ENCODE assay signal across 30 cellular contexts in genomic region chr10:131239926-131240325, GRCh38.
DNase-seq lines count a peak whose midpoint lies in the region; ATAC-seq and TF ChIP-seq lines count a peak whose summit lies in the region.
"Had no signal": no experiment of that assay in that cellular context is flagged by ENCODE, and none has a peak within 500 bp of the region (broad histone marks: within the 10 kb centered on the region; RNA-seq: fewer than 3 reads in every experiment).

No MANE protein-coding gene starts in this region.

- H3K4me3 ChIP-seq in BLaER1 (peak overlapping the region; percentile 56; the same call in 1 of the 2 replicates), RWPE2 (ENCODE audit: severe bottlenecking) (no peak overlapping the region), osteoblast (ENCODE audit: insufficient read depth, low read length) (no peak overlapping the region), mucosa of descending colon (no peak overlapping the region)
- peak overlapping the region in 1 of 10 experiments; percentile 17; a peak in 2 of 20 replicates for H3K4me3 ChIP-seq in BLaER1 treated with 17β-estradiol and CSF1 and Interleukin-3, amounts not matched to agents 10 nM and 100 nM
- H3K4me3 ChIP-seq: A549 had no signal

- peak; percentile 19 for DNase-seq in RWPE2 (ENCODE audit: low spot score)
- DNase-seq in osteoblast (ENCODE audit: insufficient read length, low spot score, missing footprints), result peak; percentile 53
- DNase-seq in NCI-H146 treated with DMSO at 0.1 percent for 48 hours (lab: John Stamatoyannopoulos, UW; ENCODE audit: unreplicated experiment), result no peak
- DNase-seq in NCI-H1417 (lab: John Stamatoyannopoulos, UW), result no peak
- no peak for DNase-seq in germinal center (ENCODE audit: low spot score)
- DNase-seq in mucosa of descending colon, result no peak
- DNase-seq: 8988T; ACHN; AML-193; BE2C; C1 segment of cervical spinal cord; Caco-2; Calu3; CD4-positive, alpha-beta memory T cell; CD4-positive, alpha-beta T cell; CD4-positive, CD25-positive, alpha-beta regulatory T cell; CD8-positive, alpha-beta T cell; COR-L47; DMS 273 treated with DMSO at 0.1 percent for 48 hours; DMS153; DMS53; DMS79; DMS79 treated with DMSO at 0.1 percent for 48 hours; DND-41; EL had no signal

- H4K20me1 ChIP-seq in BLaER1 (no peaks in the 10 kb centered on the region), osteoblast (ENCODE audit: insufficient read depth, low read length) (no peaks in the 10 kb centered on the region)
- H4K20me1 ChIP-seq in BLaER1 treated with 17β-estradiol and CSF1 and Interleukin-3, amounts not matched to agents 10 nM and 100 nM, result no peaks in the 10 kb centered on the region; a peak in 1 of 22 replicates

- H3K79me2 ChIP-seq in osteoblast (ENCODE audit: insufficient read depth, low read length), result no peaks in the 10 kb centered on the region

- no peak overlapping the region for H2AFZ ChIP-seq in osteoblast (ENCODE audit: low read length)

- H3K27me3 ChIP-seq in BLaER1, result no peaks in the 10 kb centered on the region
- H3K27me3 ChIP-seq in BLaER1 treated with 17β-estradiol and CSF1 and Interleukin-3, amounts not matched to agents 10 nM and 100 nM, result peaks cover 0 to 18% (median 0%) of the 10 kb centered on the region in 11 experiments; a peak in 3 of 22 replicates
- no peaks in the 10 kb centered on the region for H3K27me3 ChIP-seq in RWPE2 (ENCODE audit: insufficient read depth, poor library complexity, severe bottlenecking)
- H3K27me3 ChIP-seq in osteoblast (ENCODE audit: insufficient read depth, low read length), result no peaks in the 10 kb centered on the region
- H3K27me3 ChIP-seq: BE2C had no signal

- ATAC-seq in RWPE2 (ENCODE audit: low read depth) (no peak), mucosa of descending colon (no peak)
- ATAC-seq: A549; CD8-positive, alpha-beta T cell had no signal

- intact Hi-C loops in mucosa of descending colon (cut with DNase I, micrococcal nuclease), result no loop called here

- H3K4me2 ChIP-seq in BLaER1 (peak overlapping the region; percentile 97), osteoblast (ENCODE audit: insufficient read depth, low read length) (no peak overlapping the region)
- peak overlapping the region; percentile 34 to 99 (median 86); a peak in 21 of 22 replicates for H3K4me2 ChIP-seq in BLaER1 treated with 17β-estradiol and CSF1 and Interleukin-3, amounts not matched to agents 10 nM and 100 nM
- H3K4me2 ChIP-seq: A549 had no signal

- H3K9ac ChIP-seq in BLaER1, result peak overlapping the region; percentile 39
- peak overlapping the region in 4 of 11 experiments; percentile 25 to 58 (median 54); a peak in 6 of 22 replicates for H3K9ac ChIP-seq in BLaER1 treated with 17β-estradiol and CSF1 and Interleukin-3, amounts not matched to agents 10 nM and 100 nM

- TF ChIP-seq CTCF in RWPE2 (IDR thresholded peaks at IDR 0.05; ENCODE audit: poor library complexity, severe bottlenecking) (no peak), osteoblast (IDR thresholded peaks at IDR 0.05; ENCODE audit: extremely low read depth, low read depth, low read length) (no peak), mucosa of descending colon (IDR thresholded peaks at IDR 0.05) (no peak)

- peaks cover 99% of the 10 kb centered on the region for H3K4me1 ChIP-seq in BLaER1
- H3K4me1 ChIP-seq in BLaER1 treated with 17β-estradiol and CSF1 and Interleukin-3, amounts not matched to agents 10 nM and 100 nM, result peaks cover 40 to 100% (median 78%) of the 10 kb centered on the region in 10 experiments
- no peaks in the 10 kb centered on the region for H3K4me1 ChIP-seq in RWPE2 (ENCODE audit: insufficient read depth, poor library complexity, severe bottlenecking)
- H3K4me1 ChIP-seq in osteoblast (ENCODE audit: insufficient read depth, low read length), result no peaks in the 10 kb centered on the region
- H3K4me1 ChIP-seq in mucosa of descending colon (ENCODE audit: low read depth), result no peaks in the 10 kb centered on the region
- H3K4me1 ChIP-seq: A549, BE2C, Caco-2 had no signal

- peak overlapping the region; percentile 83 for H3K27ac ChIP-seq in BLaER1
- peak overlapping the region in 7 of 11 experiments; percentile 17 to 72 (median 48); a peak in 10 of 22 replicates for H3K27ac ChIP-seq in BLaER1 treated with 17β-estradiol and CSF1 and Interleukin-3, amounts not matched to agents 10 nM and 100 nM
- no peak overlapping the region for H3K27ac ChIP-seq in RWPE2 (ENCODE audit: poor library complexity, severe bottlenecking)
- no peak overlapping the region for H3K27ac ChIP-seq in osteoblast (ENCODE audit: low read depth, low read length)
- H3K27ac ChIP-seq: 22Rv1, A549, C4-2B had no signal

- peaks cover 11% of the 10 kb centered on the region for H3K9me3 ChIP-seq in BLaER1
- H3K9me3 ChIP-seq in BLaER1 treated with 17β-estradiol and CSF1 and Interleukin-3, amounts not matched to agents 10 nM and 100 nM (replicated peaks in 1 of 11), result peaks cover 5 to 23% (median 19%) of the 10 kb centered on the region in 11 experiments; a peak in 21 of 22 replicates
- peaks cover 4% of the 10 kb centered on the region for H3K9me3 ChIP-seq in RWPE2 (ENCODE audit: severe bottlenecking)
- H3K9me3 ChIP-seq in osteoblast (ENCODE audit: low read depth, low read length), result no peaks in the 10 kb centered on the region
- no peaks in the 10 kb centered on the region for H3K9me3 ChIP-seq in mucosa of descending colon
- H3K9me3 ChIP-seq: A549, BE2C, Caco-2 had no signal

- H3K36me3 ChIP-seq in BLaER1, result peaks cover 49% of the 10 kb centered on the region
- H3K36me3 ChIP-seq in BLaER1 treated with 17β-estradiol and CSF1 and Interleukin-3, amounts not matched to agents 10 nM and 100 nM, result peaks cover 0 to 30% (median 4%) of the 10 kb centered on the region in 11 experiments; a peak in 11 of 22 replicates
- H3K36me3 ChIP-seq in RWPE2 (ENCODE audit: low read depth), result no peaks in the 10 kb centered on the region
- H3K36me3 ChIP-seq in osteoblast (ENCODE audit: insufficient read depth, low read length), result no peaks in the 10 kb centered on the region
- no peaks in the 10 kb centered on the region for H3K36me3 ChIP-seq in mucosa of descending colon (ENCODE audit: low read depth)
- H3K36me3 ChIP-seq: BE2C had no signal

Comparison
In these comparisons a context has a peak if more than half of its experiments do, and no peak if none do; other contexts are left out.
1. H3K27ac ChIP-seq: peak in BLaER1 (single experiment) and BLaER1 treated with 17β-estradiol and CSF1 and Interleukin-3, amounts not matched to agents 10 nM and 100 nM (7 of 11); none in RWPE2 (single experiment) and osteoblast (single experiment).
2. DNase-seq: peak in RWPE2 (single experiment) and osteoblast (single experiment); none in NCI-H146 treated with DMSO at 0.1 percent for 48 hours (single experiment), NCI-H1417 (0 of 3), germinal center (single experiment) and mucosa of descending colon (0 of 3).